In genomic region chr22:39489094-39490068, GRCh38 we compare ENCODE assay signal across 1 cellular context.
TF ChIP-seq lines count a peak whose summit lies in the region.

No MANE protein-coding gene starts in this region.

TF ChIP-seq in HCT116, 20 proteins besides CTCF, POLR2A, EP300 and RAD21 (continued from another document):
- TF ChIP-seq ZBTB33 (IDR thresholded peaks at IDR 0.05; ENCODE audit: extremely low read depth, insufficient replicate concordance, low read length) = no peak
- no peak for TF ChIP-seq YY1 (IDR thresholded peaks at IDR 0.05; ENCODE audit: extremely low read depth, insufficient replicate concordance, low read depth, low read length)
- TF ChIP-seq ZNF274 (IDR thresholded peaks at IDR 0.05; ENCODE audit: low read depth, low read length) = no peak
- TF ChIP-seq EZH2 (IDR thresholded peaks at IDR 0.05) = no peak
- TF ChIP-seq JUND (IDR thresholded peaks at IDR 0.05) = no peak
- TF ChIP-seq CEBPB (IDR thresholded peaks at IDR 0.05; ENCODE audit: low read depth) = no peak
- TF ChIP-seq EGR1 (IDR thresholded peaks at IDR 0.05; ENCODE audit: low read depth) = no peak
- no peak for TF ChIP-seq CBX3 (IDR thresholded peaks at IDR 0.05; ENCODE audit: low read depth)
- no peak for TF ChIP-seq MAX (IDR thresholded peaks at IDR 0.05)
- TF ChIP-seq REST (IDR thresholded peaks at IDR 0.05; ENCODE audit: low read depth) = no peak
- no peak for TF ChIP-seq POLR2AphosphoS5 (IDR thresholded peaks at IDR 0.05; ENCODE audit: low read depth, low read length)
